ENCODE assay signal across 12 cellular contexts in the genomic region with DNA sequence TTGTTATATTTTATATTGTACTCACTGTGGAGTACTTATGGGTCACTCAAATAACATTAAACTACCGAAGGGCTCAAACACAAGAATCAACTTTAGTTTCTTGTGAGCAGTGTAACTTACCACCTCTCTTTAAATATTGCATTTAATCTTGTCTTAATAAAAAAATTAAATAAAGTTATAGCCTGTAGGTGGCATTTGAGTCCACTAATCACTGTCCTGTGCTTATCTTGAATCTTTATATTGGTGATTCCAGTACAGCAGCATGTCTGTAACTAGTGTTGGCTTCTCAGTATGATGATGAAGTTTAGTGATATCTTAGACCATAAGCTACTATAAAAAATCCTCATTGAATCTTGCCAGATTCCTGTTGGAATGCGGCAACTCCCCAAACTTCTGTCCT.
DNase-seq lines count a peak whose midpoint lies in the region; ATAC-seq, FAIRE-seq and TF ChIP-seq lines count a peak whose summit lies in the region.
"Had no signal": no experiment of that assay in that cellular context is flagged by ENCODE, and none has a peak within 500 bp of the region (broad histone marks: within the 10 kb centered on the region; RNA-seq: fewer than 3 reads in every experiment).

No MANE protein-coding gene starts in this region.

- H3K36me3 ChIP-seq in pancreas = no peaks in the 10 kb centered on the region
- H3K36me3 ChIP-seq in effector memory CD4-positive, alpha-beta T cell (ENCODE audit: control insufficient read depth, insufficient read depth, low read length) = no peaks in the 10 kb centered on the region

- TF ChIP-seq CTCF in coronary artery (IDR thresholded peaks at IDR 0.05) (peak; percentile 20), pancreas (IDR thresholded peaks at IDR 0.05) (peak in 1 of 4 donors; percentile 11)

- H3K4me3 ChIP-seq in coronary artery = no peak overlapping the region
- H3K4me3 ChIP-seq in pancreas = no peak overlapping the region
- H3K4me3 ChIP-seq in effector memory CD4-positive, alpha-beta T cell (ENCODE audit: insufficient read depth, low read depth, low read length, poor library complexity, severe bottlenecking) = no peak overlapping the region
- H3K4me3 ChIP-seq: SK-N-MC had no signal

- intact Hi-C loops in pancreas (cut with DNase I) (no loop called here), sciatic nerve (cut with DNase I) (no loop called here)

- peak in 3 of 4 donors; percentile 60 to 62 (median 62) for ATAC-seq in pancreas
- ATAC-seq in sciatic nerve = no peak

- H3K27me3 ChIP-seq in pancreas = no peaks in the 10 kb centered on the region
- H3K27me3 ChIP-seq in effector memory CD4-positive, alpha-beta T cell (replicated peaks; ENCODE audit: control insufficient read depth, insufficient read depth, low read length, poor library complexity, severe bottlenecking) = no peaks in the 10 kb centered on the region

- no peak overlapping the region for H3K27ac ChIP-seq in coronary artery
- H3K27ac ChIP-seq in pancreas = no peak overlapping the region
- H3K27ac ChIP-seq in effector memory CD4-positive, alpha-beta T cell (ENCODE audit: insufficient read depth, low read length, poor library complexity, severe bottlenecking) = no peak overlapping the region
- H3K27ac ChIP-seq: SK-N-MC had no signal

- peak; percentile 33 for DNase-seq in DMS53 (lab: John Stamatoyannopoulos, UW)
- DNase-seq in DMS53 treated with DMSO at 0.1 percent for 48 hours (lab: John Stamatoyannopoulos, UW; ENCODE audit: unreplicated experiment) = no peak
- DNase-seq in NCI-H69 (lab: John Stamatoyannopoulos, UW) = peak; percentile 9
- DNase-seq in coronary artery (ENCODE audit: low spot score) = no peak
- no peak for DNase-seq in pancreas
- no peak for DNase-seq in effector memory CD4-positive, alpha-beta T cell
- DNase-seq in sciatic nerve (ENCODE audit: low spot score) = no peak
- DNase-seq in stimulated activated CD4-positive, alpha-beta T cell treated with anti-CD3 and anti-CD28 coated beads, Interleukin-4, amount 100 ng/mL, for 4 hours = no peak
- DNase-seq: 8988T; activated CD4-positive, alpha-beta T cell treated with anti-CD3 and anti-CD28 coated beads, Interleukin-2, amount 50 U/mL, for 1 hour; NCI-H187 treated with DMSO at 0.1 percent for 48 hours had no signal

- H3K9me3 ChIP-seq in pancreas = no peaks in the 10 kb centered on the region
- H3K9me3 ChIP-seq in effector memory CD4-positive, alpha-beta T cell (ENCODE audit: control insufficient read depth, low read length) = no peaks in the 10 kb centered on the region

- no peak for FAIRE-seq in pancreas (lab: Jason Lieb, UNC)

- 63 to 79% methylated on average over 2 of the region's 2 CpGs for WGBS in pancreas, 2 donors

- no peaks in the 10 kb centered on the region for H3K4me1 ChIP-seq in pancreas
- H3K4me1 ChIP-seq in effector memory CD4-positive, alpha-beta T cell (ENCODE audit: control insufficient read depth, insufficient read depth, low read length, poor library complexity, severe bottlenecking) = no peaks in the 10 kb centered on the region

Comparison
In these comparisons a context has a peak if more than half of its experiments do, and no peak if none do; other contexts are left out.
1. DNase-seq: peak in DMS53 (single experiment) and NCI-H69 (single experiment); none in DMS53 treated with DMSO at 0.1 percent for 48 hours (single experiment), coronary artery (single experiment), pancreas (0 of 6), effector memory CD4-positive, alpha-beta T cell (0 of 3), sciatic nerve (single experiment) and stimulated activated CD4-positive, alpha-beta T cell treated with anti-CD3 and anti-CD28 coated beads, Interleukin-4, amount 100 ng/mL, for 4 hours (0 of 2).